17 cellular contexts compared by ENCODE assay signal in genomic region chr16:68779891-68780290, GRCh38. TPM values are rescaled to one million over a fixed set of nuclear protein-coding genes. Genes with fewer than 3 reads are reported as not detected.
DNase-seq lines count a peak whose midpoint lies in the region; ATAC-seq and TF ChIP-seq lines count a peak whose summit lies in the region.
"Had no signal": no experiment of that assay in that cellular context is flagged by ENCODE, and none has a peak within 500 bp of the region (broad histone marks: within the 10 kb centered on the region; RNA-seq: fewer than 3 reads in every experiment).

No MANE protein-coding gene starts in this region.

- H3K27me3 ChIP-seq in breast epithelium (no peaks in the 10 kb centered on the region), colonic mucosa (no peaks in the 10 kb centered on the region), mesendoderm (ENCODE audit: insufficient read depth, low read length, poor library complexity) (no peaks in the 10 kb centered on the region), upper lobe of right lung (no peaks in the 10 kb centered on the region)
- no peaks in the 10 kb centered on the region for H3K27me3 ChIP-seq in effector memory CD4-positive, alpha-beta T cell (replicated peaks; ENCODE audit: control insufficient read depth, insufficient read depth, low read length, poor library complexity, severe bottlenecking)

- H3K4me3 ChIP-seq in breast epithelium = no peak overlapping the region
- H3K4me3 ChIP-seq in colonic mucosa = no peak overlapping the region
- H3K4me3 ChIP-seq in mesendoderm (ENCODE audit: low read length) = no peak overlapping the region
- no peak overlapping the region for H3K4me3 ChIP-seq in upper lobe of right lung
- no peak overlapping the region for H3K4me3 ChIP-seq in effector memory CD4-positive, alpha-beta T cell (ENCODE audit: insufficient read depth, low read depth, low read length, poor library complexity, severe bottlenecking)
- H3K4me3 ChIP-seq: heart left ventricle had no signal

- no peak overlapping the region for H3K4ac ChIP-seq in mesendoderm (ENCODE audit: low read depth, low read length)

- H3K36me3 Mint-ChIP-seq in MCF 10A (ENCODE audit: insufficient read depth, unreplicated experiment) = peaks cover 7% of the 10 kb centered on the region
- no peaks in the 10 kb centered on the region for H3K36me3 Mint-ChIP-seq in glutamatergic neuron (ENCODE audit: unreplicated experiment)
- H3K36me3 Mint-ChIP-seq: CD14-positive monocyte; naive thymus-derived CD8-positive, alpha-beta T cell had no signal

- H3K4me1 ChIP-seq in breast epithelium = peaks cover 3 to 22% of the 10 kb centered on the region in 2 donors
- no peaks in the 10 kb centered on the region for H3K4me1 ChIP-seq in colonic mucosa
- H3K4me1 ChIP-seq in mesendoderm (ENCODE audit: control insufficient read depth, low read depth, low read length) = peaks cover 9% of the 10 kb centered on the region
- peaks cover 21% of the 10 kb centered on the region for H3K4me1 ChIP-seq in upper lobe of right lung
- H3K4me1 ChIP-seq in effector memory CD4-positive, alpha-beta T cell (ENCODE audit: control insufficient read depth, insufficient read depth, low read length, poor library complexity, severe bottlenecking) = no peaks in the 10 kb centered on the region
- H3K4me1 ChIP-seq: heart left ventricle had no signal

- H3K27me3 Mint-ChIP-seq in MCF 10A (ENCODE audit: insufficient read depth, unreplicated experiment) (no peaks in the 10 kb centered on the region), glutamatergic neuron (ENCODE audit: unreplicated experiment) (peaks cover 7% of the 10 kb centered on the region)

- H3K9me3 Mint-ChIP-seq in MCF 10A (ENCODE audit: unreplicated experiment) (no peaks in the 10 kb centered on the region), glutamatergic neuron (ENCODE audit: unreplicated experiment) (peaks cover 1% of the 10 kb centered on the region)
- H3K9me3 Mint-ChIP-seq: CD14-positive monocyte had no signal

- H3K27ac Mint-ChIP-seq in MCF 10A (ENCODE audit: low read depth, unreplicated experiment) = no peak overlapping the region
- H3K27ac Mint-ChIP-seq in glutamatergic neuron (ENCODE audit: unreplicated experiment) = no peak overlapping the region
- H3K27ac Mint-ChIP-seq: CD14-positive monocyte had no signal

- H3K79me1 ChIP-seq in mesendoderm (ENCODE audit: low read length) = peaks cover 4% of the 10 kb centered on the region

- no peak for TF ChIP-seq CTCF in breast epithelium (IDR thresholded peaks at IDR 0.05)
- no peak for TF ChIP-seq CTCF in MCF 10A (IDR thresholded peaks at IDR 0.05; ENCODE audit: unreplicated experiment)
- no peak for TF ChIP-seq CTCF in colonic mucosa (IDR thresholded peaks at IDR 0.05)
- no peak for TF ChIP-seq CTCF in upper lobe of right lung (IDR thresholded peaks at IDR 0.05)
- TF ChIP-seq CTCF in glutamatergic neuron (IDR thresholded peaks at IDR 0.05; ENCODE audit: partially characterized antibody, unreplicated experiment) = no peak

- H2AK5ac ChIP-seq in mesendoderm (ENCODE audit: low read length) = no peak overlapping the region

- DNase-seq in breast epithelium (ENCODE audit: low spot score in 2 of 2) = peak in 1 of 2 donors; percentile 59
- no peak for DNase-seq in MCF 10A (ENCODE audit: unreplicated experiment)
- peak; percentile 33 for DNase-seq in colonic mucosa
- no peak for DNase-seq in mesendoderm
- no peak for DNase-seq in upper lobe of right lung
- DNase-seq in effector memory CD4-positive, alpha-beta T cell = no peak
- no peak for DNase-seq in glutamatergic neuron
- DNase-seq in nucleus accumbens (lab: John Stamatoyannopoulos, UW) = no peak
- DNase-seq: activated CD4-positive, CD25-positive, alpha-beta regulatory T cell treated with anti-CD3 and anti-CD28 coated beads, Interleukin-2, amount 50 U/mL, for 72 hours; heart left ventricle; mammary epithelial cell; naive thymus-derived CD8-positive, alpha-beta T cell; NCI-H1694 had no signal

- no peak for TF ChIP-seq POLR2A in breast epithelium (IDR thresholded peaks at IDR 0.05)

- H3K56ac ChIP-seq in mesendoderm (ENCODE audit: low read length) = peak overlapping the region; percentile 18

- no peaks in the 10 kb centered on the region for H3K9me3 ChIP-seq in breast epithelium
- no peaks in the 10 kb centered on the region for H3K9me3 ChIP-seq in colonic mucosa
- H3K9me3 ChIP-seq in upper lobe of right lung = no peaks in the 10 kb centered on the region
- H3K9me3 ChIP-seq in effector memory CD4-positive, alpha-beta T cell (ENCODE audit: control insufficient read depth, low read length) = no peaks in the 10 kb centered on the region

- CTCF ChIA-PET in MCF 10A (lab: Yijun Ruan, JAX) = interaction anchor here (0.6 kb wide), 3 partner anchors 20 to 535 kb away, joined by 3 read pairs; no protein-coding TSS in a partner anchor

- peaks cover 2% of the 10 kb centered on the region for H3K79me2 ChIP-seq in mesendoderm (ENCODE audit: control insufficient read depth, insufficient read depth, low read length)

- no peak overlapping the region for H2BK120ac ChIP-seq in mesendoderm (ENCODE audit: low read depth, low read length)

- BruUV-seq in MCF 10A (replicated peaks; lab: Mats Ljungman, UMichigan) = no TSS peak

- no peak overlapping the region for H4K5ac ChIP-seq in mesendoderm (ENCODE audit: low read length)

- intact Hi-C loops in breast epithelium (cut with DNase I; ENCODE audit: low total_unique reads) (no loop called here), MCF 10A (cut with micrococcal nuclease) (no loop called here), colonic mucosa (cut with DNase I) (no loop called here), upper lobe of right lung (cut with DNase I) (no loop called here)

- H3K4me3 Mint-ChIP-seq in MCF 10A (ENCODE audit: unreplicated experiment) = no peak overlapping the region
- H3K4me3 Mint-ChIP-seq in glutamatergic neuron (ENCODE audit: unreplicated experiment) = no peak overlapping the region
- H3K4me3 Mint-ChIP-seq: CD14-positive monocyte; naive thymus-derived CD8-positive, alpha-beta T cell had no signal

- POLR2A ChIA-PET in MCF 10A (lab: Yijun Ruan, JAX) = no interaction called here

- no peak overlapping the region for H3K4me2 ChIP-seq in mesendoderm (ENCODE audit: low read length)

- H3K36me3 ChIP-seq in breast epithelium (no peaks in the 10 kb centered on the region), colonic mucosa (no peaks in the 10 kb centered on the region), mesendoderm (ENCODE audit: control insufficient read depth, insufficient read depth, low read length) (no peaks in the 10 kb centered on the region), upper lobe of right lung (no peaks in the 10 kb centered on the region)
- H3K36me3 ChIP-seq in effector memory CD4-positive, alpha-beta T cell (ENCODE audit: control insufficient read depth, insufficient read depth, low read length) = no peaks in the 10 kb centered on the region
- H3K36me3 ChIP-seq: heart left ventricle had no signal

- H4K8ac ChIP-seq in mesendoderm (ENCODE audit: low read depth, low read length) = no peak overlapping the region

- H2BK5ac ChIP-seq in mesendoderm (ENCODE audit: low read length) = no peak overlapping the region

- WGBS in mesendoderm (ENCODE audit: extremely low coverage, insufficient coverage, low lambda C conversion rate) = no CpG with 5 or more reads among the region's 4 CpGs

- H3K27ac ChIP-seq in breast epithelium = peak overlapping the region; percentile 83 to 88
- H3K27ac ChIP-seq in colonic mucosa = no peak overlapping the region
- H3K27ac ChIP-seq in mesendoderm (ENCODE audit: low read depth, low read length) = no peak overlapping the region
- no peak overlapping the region for H3K27ac ChIP-seq in upper lobe of right lung
- H3K27ac ChIP-seq in effector memory CD4-positive, alpha-beta T cell (ENCODE audit: insufficient read depth, low read length, poor library complexity, severe bottlenecking) = no peak overlapping the region
- H3K27ac ChIP-seq: heart left ventricle had no signal

- H3K18ac ChIP-seq in mesendoderm (ENCODE audit: low read length) = no peak overlapping the region

- peak; percentile 41 for ATAC-seq in upper lobe of right lung
- ATAC-seq: heart left ventricle; naive thymus-derived CD8-positive, alpha-beta T cell had no signal

- H2BK15ac ChIP-seq in mesendoderm (replicated peaks; ENCODE audit: low read depth) = no peak overlapping the region

- H3K9ac ChIP-seq in colonic mucosa (ENCODE audit: low read depth in 2 of 2, low read length in 2 of 2) (no peak overlapping the region), mesendoderm (ENCODE audit: low read length) (no peak overlapping the region)

- H3K23ac ChIP-seq in mesendoderm (ENCODE audit: low read length) = no peak overlapping the region

- H3K4me1 Mint-ChIP-seq in MCF 10A (ENCODE audit: insufficient read depth, unreplicated experiment) = peaks cover 5% of the 10 kb centered on the region
- H3K4me1 Mint-ChIP-seq in glutamatergic neuron (ENCODE audit: low read depth, unreplicated experiment) = no peaks in the 10 kb centered on the region

RNA-seq across cellular contexts. Expression of gene CDH1, which starts 42.8 kb away (rescaled TPM):
- 100 to 1,000 TPM in 1 of 3 donors, 10 to 100 TPM in 1, under 1 TPM in 1; 0.16 to 127 (median 86.5) TPM for total RNA-seq in breast epithelium
- total RNA-seq in MCF 10A (2022) = 37.6 and 37.7 TPM in 2 replicates
- total RNA-seq in colonic mucosa = 100 to 1,000 TPM; 494 to 519 TPM
- 107 TPM for polyA plus RNA-seq in mesendoderm (2013, experiment 1 of 2)
- 108 TPM for polyA plus RNA-seq in mesendoderm (2013, experiment 2 of 2)
- 128 TPM for total RNA-seq in upper lobe of right lung
- 1.9 TPM for total RNA-seq in glutamatergic neuron (ENCODE audit: unreplicated experiment)
- total RNA-seq: fibroblast of lung; HT1080; naive thymus-derived CD8-positive, alpha-beta T cell; NCI-H460 had no signal

Comparison
In these comparisons a context has a peak if more than half of its experiments do, and no peak if none do; other contexts are left out.
1. H3K27ac ChIP-seq: peak in breast epithelium (2 of 2); none in colonic mucosa (single experiment), mesendoderm (single experiment), upper lobe of right lung (single experiment) and effector memory CD4-positive, alpha-beta T cell (single experiment).